24 cellular contexts compared by ENCODE assay signal in the genomic region with DNA sequence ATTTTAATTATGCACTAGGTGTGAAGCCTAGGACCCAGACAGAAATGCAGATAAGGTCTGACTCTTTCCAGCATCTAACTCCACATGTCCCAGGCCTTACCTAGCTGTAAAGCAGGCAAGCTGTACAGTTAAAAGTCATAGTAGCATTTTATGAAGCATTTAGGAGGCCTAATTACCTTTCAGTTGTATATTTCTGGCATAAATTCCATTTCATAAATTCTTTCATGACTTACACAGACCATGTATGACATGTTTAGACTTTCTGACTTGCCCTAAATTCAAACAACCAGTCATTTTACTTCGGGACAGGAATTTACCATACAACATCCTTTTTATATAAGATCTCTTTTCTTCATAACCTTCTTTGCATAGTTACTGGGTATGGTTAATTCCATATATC. TPM values are rescaled to one million over a fixed set of nuclear protein-coding genes. Genes with fewer than 3 reads are reported as not detected.
DNase-seq lines count a peak whose midpoint lies in the region; ATAC-seq, FAIRE-seq and TF ChIP-seq lines count a peak whose summit lies in the region.
"Had no signal": no experiment of that assay in that cellular context is flagged by ENCODE, and none has a peak within 500 bp of the region (broad histone marks: within the 10 kb centered on the region; RNA-seq: fewer than 3 reads in every experiment).

No MANE protein-coding gene starts in this region.

- H3K79me2 ChIP-seq in HepG2 (ENCODE audit: insufficient read depth, low read length), result no peaks in the 10 kb centered on the region

- FAIRE-seq in HepG2 (lab: Jason Lieb, UNC), result no peak
- FAIRE-seq: GM12878, GM12892, GM18507 had no signal

- no peaks in the 10 kb centered on the region for H4K20me1 ChIP-seq in HepG2 (ENCODE audit: insufficient read depth, low read length)
- H4K20me1 ChIP-seq: BLaER1 had no signal

- no peak overlapping the region for H2AFZ ChIP-seq in HepG2 (ENCODE audit: low read length)

- H3K36me3 ChIP-seq in HepG2 (replicated peaks in 1 of 2; ENCODE audit: control insufficient read depth in 1 of 2, insufficient read depth in 2 of 2, low read length in 2 of 2), result no peaks in the 10 kb centered on the region
- no peaks in the 10 kb centered on the region for H3K36me3 ChIP-seq in right lobe of liver
- H3K36me3 ChIP-seq: BE2C, BLaER1 had no signal

- no peak overlapping the region for H3K9ac ChIP-seq in HepG2 (ENCODE audit: insufficient read depth, low read depth, low read length)
- H3K9ac ChIP-seq: BLaER1 had no signal

- 0% methylated on average over 1 of the region's 1 CpG for WGBS in HepG2 (ENCODE audit: low lambda C conversion rate)
- WGBS in right lobe of liver (ENCODE audit: insufficient coverage, low coverage, low lambda C conversion rate, missing lambda C conversion rate), result 79% methylated on average over 1 of the region's 1 CpG

- H3K4me3 ChIP-seq in HepG2 (replicated peaks in 1 of 3; ENCODE audit: insufficient read depth in 1 of 3, low read depth in 2 of 3, low read length in 3 of 3) (no peak overlapping the region), right lobe of liver (no peak overlapping the region)
- H3K4me3 ChIP-seq: BLaER1, GM12878 had no signal

- no peak for TF ChIP-seq RAD21 in HepG2 (CRISPR knock-in tag; IDR thresholded peaks at IDR 0.05)
- no peak for TF ChIP-seq RAD21 in Ishikawa (IDR thresholded peaks at IDR 0.05; ENCODE audit: low read depth)

- CTCF ChIA-PET in HepG2 (lab: Yijun Ruan, JAX; ENCODE audit: low intra/inter-chr PET ratio, low total read pairs), result no interaction called here

- no TSS peak for BruUV-seq in HepG2 (replicated peaks; lab: Mats Ljungman, UMichigan)

- H3K27me3 ChIP-seq in HepG2 (ENCODE audit: control insufficient read depth in 1 of 2, insufficient read depth in 2 of 2, low read length in 2 of 2), result no peaks in the 10 kb centered on the region
- no peaks in the 10 kb centered on the region for H3K27me3 ChIP-seq in right lobe of liver
- H3K27me3 ChIP-seq: BE2C, BLaER1 had no signal

- TF ChIP-seq POLR2A in HepG2 (IDR thresholded peaks at IDR 0.05; ENCODE audit: insufficient read depth in 1 of 2, low read depth in 2 of 2, low read length in 2 of 2) (no peak), right lobe of liver (IDR thresholded peaks at IDR 0.05) (no peak)

- no peak overlapping the region for H3K4me2 ChIP-seq in HepG2 (ENCODE audit: low read depth, low read length)
- H3K4me2 ChIP-seq: BLaER1 had no signal

- POLR2A ChIA-PET in HepG2 (lab: Yijun Ruan, JAX), result no interaction called here

- intact Hi-C loops in HepG2 (cut with micrococcal nuclease; ENCODE audit: unreplicated experiment), result no loop called here
- intact Hi-C loops in right lobe of liver (cut with DNase I), result no loop called here

- in situ Hi-C loops in HepG2 (cut with HindIII; ENCODE audit: extremely low pct_ligation_motif_present, low pct_unique_long_range_greater_than_20kb), result no loop called here

- H3K27ac ChIP-seq in HepG2 (ENCODE audit: extremely low read length, insufficient read depth, low read length) (no peak overlapping the region), right lobe of liver (no peak overlapping the region)
- H3K27ac ChIP-seq: 22Rv1, BLaER1 had no signal

- H3K9me3 ChIP-seq in HepG2 (ENCODE audit: low read length) (peaks cover 16% of the 10 kb centered on the region), right lobe of liver (no peaks in the 10 kb centered on the region)
- H3K9me3 ChIP-seq: BE2C had no signal

- TF ChIP-seq EP300 in HepG2 (IDR thresholded peaks at IDR 0.05; ENCODE audit: low read depth in 2 of 2, low read length in 2 of 2) (no peak), HepG2 (CRISPR knock-in tag; IDR thresholded peaks at IDR 0.05; ENCODE audit: borderline replicate concordance) (no peak), Ishikawa (IDR thresholded peaks at IDR 0.05; ENCODE audit: borderline replicate concordance) (no peak)

- H3K4me1 ChIP-seq in HepG2 (ENCODE audit: insufficient read depth, low read length) (no peaks in the 10 kb centered on the region), right lobe of liver (peaks cover 0 to 10% (median 0%) of the 10 kb centered on the region in 4 donors)
- H3K4me1 ChIP-seq: BE2C, BLaER1 had no signal

- no peak for DNase-seq in HepG2 (ENCODE audit: low spot score)
- no peak for DNase-seq in right lobe of liver
- DNase-seq: ACHN; BE2C; C1 segment of cervical spinal cord; CD4-positive, alpha-beta memory T cell; CD4-positive, CD25-positive, alpha-beta regulatory T cell; CD8-positive, alpha-beta memory T cell; COR-L47; DMS 273 treated with DMSO at 0.1 percent for 48 hours; DMS153; DMS53; DMS79; DND-41; EL; GDM1 had no signal

- ATAC-seq in HepG2, result no peak
- no peak for ATAC-seq in right lobe of liver
- no peak for ATAC-seq in GM21528 (IDR thresholded peaks at IDR 0.05; ENCODE audit: low FRiP score, unreplicated experiment)
- ATAC-seq in GM21360 (IDR thresholded peaks at IDR 0.05; ENCODE audit: unreplicated experiment), result no peak
- ATAC-seq: GM12878 had no signal

- TF ChIP-seq CTCF in HepG2 (CRISPR knock-in tag; IDR thresholded peaks at IDR 0.05) (no peak), right lobe of liver (IDR thresholded peaks at IDR 0.05) (no peak)

TF ChIP-seq in HepG2, 621 proteins besides CTCF, POLR2A, EP300 and RAD21 (continues in another document):
- TF ChIP-seq ZNF235 (CRISPR knock-in tag; IDR thresholded peaks at IDR 0.05; ENCODE audit: borderline replicate concordance) (no peak), ZNF724P (CRISPR knock-in tag; IDR thresholded peaks at IDR 0.05; ENCODE audit: borderline replicate concordance) (0 out of 2 replicates have a peak, but pooled peaks have one; percentile 31), ZNF101 (CRISPR knock-in tag; IDR thresholded peaks at IDR 0.05; ENCODE audit: borderline replicate concordance, low read depth) (no peak)
- TF ChIP-seq, protein P1, sequence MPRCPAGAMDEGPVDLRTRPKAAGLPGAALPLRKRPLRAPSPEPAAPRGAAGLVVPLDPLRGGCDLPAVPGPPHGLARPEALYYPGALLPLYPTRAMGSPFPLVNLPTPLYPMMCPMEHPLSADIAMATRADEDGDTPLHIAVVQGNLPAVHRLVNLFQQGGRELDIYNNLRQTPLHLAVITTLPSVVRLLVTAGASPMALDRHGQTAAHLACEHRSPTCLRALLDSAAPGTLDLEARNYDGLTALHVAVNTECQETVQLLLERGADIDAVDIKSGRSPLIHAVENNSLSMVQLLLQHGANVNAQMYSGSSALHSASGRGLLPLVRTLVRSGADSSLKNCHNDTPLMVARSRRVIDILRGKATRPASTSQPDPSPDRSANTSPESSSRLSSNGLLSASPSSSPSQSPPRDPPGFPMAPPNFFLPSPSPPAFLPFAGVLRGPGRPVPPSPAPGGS (CRISPR knock-in tag; IDR thresholded peaks at IDR 0.05), result no peak

TF ChIP-seq in Ishikawa, 13 proteins besides CTCF, POLR2A, EP300 and RAD21:
- TF ChIP-seq CEBPB (IDR thresholded peaks at IDR 0.05), result no peak
- TF ChIP-seq EGR1 (IDR thresholded peaks at IDR 0.05), result no peak
- no peak for TF ChIP-seq TCF12 (IDR thresholded peaks at IDR 0.05; ENCODE audit: low read depth)
- TF ChIP-seq, protein P2, sequence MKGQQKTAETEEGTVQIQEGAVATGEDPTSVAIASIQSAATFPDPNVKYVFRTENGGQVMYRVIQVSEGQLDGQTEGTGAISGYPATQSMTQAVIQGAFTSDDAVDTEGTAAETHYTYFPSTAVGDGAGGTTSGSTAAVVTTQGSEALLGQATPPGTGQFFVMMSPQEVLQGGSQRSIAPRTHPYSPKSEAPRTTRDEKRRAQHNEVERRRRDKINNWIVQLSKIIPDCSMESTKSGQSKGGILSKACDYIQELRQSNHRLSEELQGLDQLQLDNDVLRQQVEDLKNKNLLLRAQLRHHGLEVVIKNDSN (IDR thresholded peaks at IDR 0.05), result 0 out of 2 replicates have a peak, but pooled peaks have one; percentile 21
- TF ChIP-seq ZBTB7A (IDR thresholded peaks at IDR 0.05; ENCODE audit: low read depth), result no peak
TF ChIP-seq in Ishikawa: peak in this region for 1.

RNA-seq across cellular contexts. Expression of a gene that starts 35.3 kb away (rescaled TPM):
- total RNA-seq in HepG2 (2016; rRNA removed; fragmentation: Illumina TruSeq; extraction: Trizol), result 44.1 and 62.4 TPM in 2 replicates
- total RNA-seq in HepG2 (2016; cell fraction: cytosol; rRNA removed; fragmentation: Illumina TruSeq; extraction: Trizol; ENCODE audit: low read depth), result 10.2 and 11.1 TPM in 2 replicates
- 47.7 and 61.2 TPM in 2 replicates for total RNA-seq in HepG2 (2016; cell fraction: insoluble cytoplasmic fraction; rRNA removed; fragmentation: Illumina TruSeq; extraction: Trizol)
- 24.6 and 30.2 TPM in 2 replicates for total RNA-seq in HepG2 (2016; cell fraction: membrane; rRNA removed; fragmentation: Illumina TruSeq; extraction: Trizol)
- 22.3 and 26.8 TPM in 2 replicates for total RNA-seq in HepG2 (2016; cell fraction: nucleus; rRNA removed; fragmentation: Illumina TruSeq; extraction: Trizol)
- 27.5 and 31.2 TPM in 2 replicates for polyA plus RNA-seq in HepG2 (2011; rRNA removed)
- 18.8 and 24.9 TPM in 2 replicates for polyA plus RNA-seq in HepG2 (2011; cell fraction: cytosol; rRNA removed)
- 16.7 and 17.6 TPM in 2 replicates for polyA plus RNA-seq in HepG2 (2011; cell fraction: nucleus; rRNA removed)
- polyA plus RNA-seq in HepG2 (2012), result 27.5 and 34.5 TPM in 2 replicates
- 4.9 and 5.9 TPM in 2 replicates for polyA plus RNA-seq in HepG2 (2016; cell fraction: cytosol; fragmentation: Illumina TruSeq; extraction: Trizol; ENCODE audit: low read depth)
- 49.5 and 53.5 TPM in 2 replicates for polyA plus RNA-seq in HepG2 (2016; cell fraction: insoluble cytoplasmic fraction; fragmentation: Illumina TruSeq; extraction: Trizol; ENCODE audit: low read depth)
- polyA plus RNA-seq in HepG2 (2016; cell fraction: membrane; fragmentation: Illumina TruSeq; extraction: Trizol; ENCODE audit: low read depth), result 11.9 and 13.1 TPM in 2 replicates
- 29.7 and 33.3 TPM in 2 replicates for polyA plus RNA-seq in HepG2 (2016; cell fraction: nucleus; fragmentation: Illumina TruSeq; extraction: Trizol; ENCODE audit: insufficient read depth, low read depth)
- polyA minus RNA-seq in HepG2 (2011; rRNA and poly(A)+ RNA removed; ENCODE audit: low replicate concordance), result 39.3 and 55.9 TPM in 2 replicates
- 30.0 and 31.3 TPM in 2 replicates for polyA minus RNA-seq in HepG2 (2011; cell fraction: cytosol; rRNA and poly(A)+ RNA removed)
- polyA minus RNA-seq in HepG2 (2011; cell fraction: nucleus; rRNA and poly(A)+ RNA removed), result 23.6 and 35.3 TPM in 2 replicates
- total RNA-seq in right lobe of liver, result 10 to 100 TPM; 19.0 to 23.4 (median 21.2) TPM
